6 cellular contexts compared by ENCODE assay signal in the genomic region with DNA sequence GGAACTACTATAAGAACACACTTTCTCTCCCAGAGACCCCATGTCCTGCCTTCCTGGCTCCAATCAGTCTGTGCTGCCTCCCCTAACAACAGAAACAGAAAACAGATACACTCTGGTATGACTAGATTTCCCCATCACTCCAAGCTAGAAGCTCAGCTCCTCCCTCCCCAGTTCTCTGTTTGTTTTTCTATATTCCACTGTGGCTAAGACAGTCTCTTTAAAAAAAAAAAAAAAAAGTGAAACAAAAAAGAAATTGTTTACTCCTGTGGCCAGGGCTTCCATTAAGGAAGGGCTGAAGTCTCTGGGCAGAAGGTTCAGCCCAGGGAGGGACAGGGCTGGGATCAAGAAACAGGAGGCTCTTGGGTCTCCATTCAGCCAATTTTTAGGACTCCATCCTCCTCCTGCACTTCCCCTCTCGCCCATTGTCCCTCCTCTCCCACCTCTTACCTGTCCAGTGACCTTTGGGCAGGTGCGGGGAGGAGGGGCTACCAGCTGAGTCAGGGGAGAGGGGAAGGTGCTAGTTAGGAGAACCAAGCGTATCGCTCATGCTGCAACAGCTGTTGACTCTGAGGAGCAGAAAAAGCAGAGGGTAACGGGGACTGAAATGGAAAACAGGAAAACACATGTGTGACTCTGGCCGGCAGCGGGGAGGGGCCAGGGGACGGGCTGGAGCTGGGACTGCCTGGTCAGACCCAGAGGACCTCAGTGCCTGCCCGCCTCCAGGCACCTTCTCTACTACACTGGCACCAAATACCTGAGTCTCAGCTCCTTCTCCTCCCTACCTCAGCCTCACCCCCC. TPM values are rescaled to one million over a fixed set of nuclear protein-coding genes. Genes with fewer than 3 reads are reported as not detected.
A peak's percentile ranks its signal among the peaks of the same experiment; 100 is the strongest.
DNase-seq lines count a peak whose midpoint lies in the region; ATAC-seq, FAIRE-seq and TF ChIP-seq lines count a peak whose summit lies in the region.

No MANE protein-coding gene starts in this region.

- peaks cover 24 to 40% of the 10 kb centered on the region in 2 donors for H3K27me3 Mint-ChIP-seq in natural killer cell (ENCODE audit: low read depth in 2 of 2)

- in situ Hi-C loops in SK-MEL-5 (cut with HindIII; ENCODE audit: low pct_unique_long_range_greater_than_20kb, low sequenced_read_pairs), result no loop called here

- no peak for DNase-seq in GM19239 (ENCODE audit: insufficient read length, low spot score)
- peak; percentile 39 for DNase-seq in SK-MEL-5 (ENCODE audit: low read depth, low spot score)
- no peak for DNase-seq in left lobe of liver (ENCODE audit: low spot score)
- no peak for DNase-seq in stimulated activated CD4-positive, alpha-beta T cell treated with anti-CD3 and anti-CD28 coated beads, Interleukin-4, amount 100 ng/mL, for 24 hours
- no peak for DNase-seq in natural killer cell
- no peak for DNase-seq in COR-L47 (lab: John Stamatoyannopoulos, UW)

- no peak overlapping the region for H3K27ac Mint-ChIP-seq in natural killer cell

- H3K4me3 Mint-ChIP-seq in natural killer cell, result no peak overlapping the region

- no peaks in the 10 kb centered on the region for H3K36me3 Mint-ChIP-seq in natural killer cell

- peaks cover 7 to 14% of the 10 kb centered on the region in 2 donors for H3K4me1 Mint-ChIP-seq in natural killer cell

- TF ChIP-seq CTCF in natural killer cell (IDR thresholded peaks at IDR 0.05), result no peak

- peak; percentile 34 for ATAC-seq in left lobe of liver
- no peak for ATAC-seq in natural killer cell

- intact Hi-C loops in natural killer cell (cut with micrococcal nuclease), result no loop called here

- FAIRE-seq in GM19239 (lab: Jason Lieb, UNC), result peak; percentile 79

- no peaks in the 10 kb centered on the region for H3K9me3 Mint-ChIP-seq in natural killer cell

RNA-seq across cellular contexts. Expression of a gene that starts 4.2 kb away (rescaled TPM):
- 0.82 and 1.5 TPM in 2 replicates for total RNA-seq in SK-MEL-5 (2014; rRNA removed; shearing (Covaris generic))
- 1.4 and 3.4 TPM in 2 replicates for polyA plus RNA-seq in SK-MEL-5 (2015; cell fraction: cytosol; rRNA removed)
- polyA plus RNA-seq in SK-MEL-5 (2015; cell fraction: nucleus; rRNA removed), result 0.91 and 1.8 TPM in 2 replicates
- total RNA-seq in left lobe of liver (6.1 TPM), natural killer cell (10 to 100 TPM in 1 of 3 donors, 1 to 10 TPM in 2; 4.3 to 16.8 (median 9.6) TPM)

RNA-seq across cellular contexts. Expression of a gene that starts 10.3 kb away (rescaled TPM):
- total RNA-seq in SK-MEL-5 (2014; rRNA removed; shearing (Covaris generic)), result 43.9 and 65.2 TPM in 2 replicates
- polyA plus RNA-seq in SK-MEL-5 (2015; cell fraction: cytosol; rRNA removed), result 36.3 and 49.9 TPM in 2 replicates
- polyA plus RNA-seq in SK-MEL-5 (2015; cell fraction: nucleus; rRNA removed), result 31.1 and 39.0 TPM in 2 replicates
- total RNA-seq in left lobe of liver (48.9 TPM), natural killer cell (10 to 100 TPM; 40.5 to 42.0 (median 41.6) TPM)

RNA-seq across cellular contexts. Expression of a gene that starts 17.0 kb away (rescaled TPM):
- total RNA-seq in SK-MEL-5 (2014; rRNA removed; shearing (Covaris generic)), result 138 and 143 TPM in 2 replicates
- polyA plus RNA-seq in SK-MEL-5 (2015; cell fraction: cytosol; rRNA removed), result 169 and 195 TPM in 2 replicates
- 94.0 and 104 TPM in 2 replicates for polyA plus RNA-seq in SK-MEL-5 (2015; cell fraction: nucleus; rRNA removed)
- total RNA-seq in left lobe of liver, result 10.9 TPM
- 1 to 10 TPM; 1.2 to 1.7 (median 1.4) TPM for total RNA-seq in natural killer cell

RNA-seq across cellular contexts. Expression of a gene that starts 52.1 kb away (rescaled TPM):
- total RNA-seq in SK-MEL-5 (2014; rRNA removed; shearing (Covaris generic)), result 31.6 and 31.9 TPM in 2 replicates
- 94.4 and 118 TPM in 2 replicates for polyA plus RNA-seq in SK-MEL-5 (2015; cell fraction: cytosol; rRNA removed)
- 14.7 and 15.8 TPM in 2 replicates for polyA plus RNA-seq in SK-MEL-5 (2015; cell fraction: nucleus; rRNA removed)
- total RNA-seq in left lobe of liver, result 34.3 TPM
- total RNA-seq in natural killer cell, result 100 to 1,000 TPM in 2 of 3 donors, 10 to 100 TPM in 1; 97.8 to 118 (median 102) TPM

RNA-seq across cellular contexts. Expression of a gene that starts 52.9 kb away (rescaled TPM):
- total RNA-seq in SK-MEL-5 (2014; rRNA removed; shearing (Covaris generic)), result 232 and 242 TPM in 2 replicates
- 162 and 166 TPM in 2 replicates for polyA plus RNA-seq in SK-MEL-5 (2015; cell fraction: cytosol; rRNA removed)
- 527 and 576 TPM in 2 replicates for polyA plus RNA-seq in SK-MEL-5 (2015; cell fraction: nucleus; rRNA removed)
- 71.3 TPM for total RNA-seq in left lobe of liver
- 100 to 1,000 TPM; 121 to 143 (median 125) TPM for total RNA-seq in natural killer cell

Comparison
In these comparisons a context has a peak if more than half of its experiments do, and no peak if none do; other contexts are left out.
1. RNA of a gene that starts 17.0 kb away (total RNA-seq): 138 to 143 TPM in SK-MEL-5; 10.9 TPM in left lobe of liver (single experiment) and 1.2 to 1.7 TPM in natural killer cell; every median in the first group is over 10 times any median in the second.